1 cellular context compared by ENCODE assay signal in the genomic region with DNA sequence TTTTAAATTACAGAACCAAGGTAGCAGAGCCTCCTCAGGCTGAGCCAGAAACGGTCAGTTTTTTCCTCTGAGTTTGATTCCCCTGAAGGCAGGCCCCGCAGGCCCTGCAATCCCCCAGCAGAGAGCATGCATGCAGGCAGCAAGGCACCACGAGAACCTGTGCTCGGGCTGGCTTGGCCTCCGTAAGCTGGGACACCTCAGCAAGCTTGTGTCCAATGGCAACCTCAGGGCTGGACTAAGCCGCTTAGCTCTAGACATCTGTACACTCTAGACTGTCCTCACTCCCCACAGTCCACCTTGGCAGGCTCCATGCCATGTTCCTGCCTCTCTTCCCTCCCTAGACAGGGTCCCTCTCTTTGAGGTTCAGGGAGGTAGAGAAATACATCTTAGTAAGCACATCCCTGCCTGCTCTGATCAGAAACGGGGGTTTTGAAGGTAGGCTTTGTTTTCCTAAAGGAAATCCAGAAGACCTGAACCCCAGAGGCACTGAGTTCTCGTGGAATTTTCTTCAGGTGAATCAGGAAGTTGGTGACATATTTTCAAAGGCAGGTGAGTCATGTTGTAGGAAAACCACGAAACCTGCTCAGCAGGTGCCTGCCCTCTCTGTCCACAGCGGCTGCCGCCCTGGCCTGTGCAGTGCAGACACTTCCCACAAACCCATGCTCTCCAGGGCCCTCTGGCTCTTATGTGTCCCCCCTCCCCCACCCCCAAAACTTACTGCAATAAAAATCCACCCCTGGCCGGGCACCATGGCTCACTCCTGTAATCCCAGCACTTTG.
TF ChIP-seq lines count a peak whose summit lies in the region.

No MANE protein-coding gene starts in this region.

TF ChIP-seq in H1, 55 proteins besides CTCF, POLR2A, EP300 and RAD21:
- TF ChIP-seq, protein P1, sequence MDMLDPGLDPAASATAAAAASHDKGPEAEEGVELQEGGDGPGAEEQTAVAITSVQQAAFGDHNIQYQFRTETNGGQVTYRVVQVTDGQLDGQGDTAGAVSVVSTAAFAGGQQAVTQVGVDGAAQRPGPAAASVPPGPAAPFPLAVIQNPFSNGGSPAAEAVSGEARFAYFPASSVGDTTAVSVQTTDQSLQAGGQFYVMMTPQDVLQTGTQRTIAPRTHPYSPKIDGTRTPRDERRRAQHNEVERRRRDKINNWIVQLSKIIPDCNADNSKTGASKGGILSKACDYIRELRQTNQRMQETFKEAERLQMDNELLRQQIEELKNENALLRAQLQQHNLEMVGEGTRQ (IDR thresholded peaks at IDR 0.05; ENCODE audit: low read length) = no peak
- TF ChIP-seq CREB1 (IDR thresholded peaks at IDR 0.05) (no peak), HDAC6 (IDR thresholded peaks at IDR 0.05; ENCODE audit: low read depth, low read length) (no peak), TAF7 (optimal IDR thresholded peaks at IDR 0.05; ENCODE audit: borderline replicate concordance, low read depth, low read length) (no peak), EGR1 (IDR thresholded peaks at IDR 0.05; ENCODE audit: borderline replicate concordance, low read depth, low read length) (no peak), RNF2 (IDR thresholded peaks at IDR 0.05; ENCODE audit: borderline replicate concordance, low read depth, low read length, missing control alignments, poor library complexity, severe bottlenecking) (no peak), YY1 (IDR thresholded peaks at IDR 0.05; ENCODE audit: low read depth, low read length) (no peak), NRF1 (IDR thresholded peaks at IDR 0.05; ENCODE audit: low read depth, low read length) (no peak), GABPA (IDR thresholded peaks at IDR 0.05; ENCODE audit: borderline replicate concordance, insufficient read depth, low read length) (no peak), SP4 (IDR thresholded peaks at IDR 0.05; ENCODE audit: low read length) (no peak), SUZ12 (IDR thresholded peaks at IDR 0.05; ENCODE audit: low read length) (no peak), GTF2F1 (IDR thresholded peaks at IDR 0.05; ENCODE audit: borderline replicate concordance, low read depth, low read length) (no peak), RBBP5 (IDR thresholded peaks at IDR 0.05; ENCODE audit: borderline replicate concordance, low read depth, low read length) (no peak)
- TF ChIP-seq, protein P2, sequence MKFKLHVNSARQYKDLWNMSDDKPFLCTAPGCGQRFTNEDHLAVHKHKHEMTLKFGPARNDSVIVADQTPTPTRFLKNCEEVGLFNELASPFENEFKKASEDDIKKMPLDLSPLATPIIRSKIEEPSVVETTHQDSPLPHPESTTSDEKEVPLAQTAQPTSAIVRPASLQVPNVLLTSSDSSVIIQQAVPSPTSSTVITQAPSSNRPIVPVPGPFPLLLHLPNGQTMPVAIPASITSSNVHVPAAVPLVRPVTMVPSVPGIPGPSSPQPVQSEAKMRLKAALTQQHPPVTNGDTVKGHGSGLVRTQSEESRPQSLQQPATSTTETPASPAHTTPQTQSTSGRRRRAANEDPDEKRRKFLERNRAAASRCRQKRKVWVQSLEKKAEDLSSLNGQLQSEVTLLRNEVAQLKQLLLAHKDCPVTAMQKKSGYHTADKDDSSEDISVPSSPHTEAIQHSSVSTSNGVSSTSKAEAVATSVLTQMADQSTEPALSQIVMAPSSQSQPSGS (IDR thresholded peaks at IDR 0.05; ENCODE audit: low read length) = no peak
